In the genomic region with DNA sequence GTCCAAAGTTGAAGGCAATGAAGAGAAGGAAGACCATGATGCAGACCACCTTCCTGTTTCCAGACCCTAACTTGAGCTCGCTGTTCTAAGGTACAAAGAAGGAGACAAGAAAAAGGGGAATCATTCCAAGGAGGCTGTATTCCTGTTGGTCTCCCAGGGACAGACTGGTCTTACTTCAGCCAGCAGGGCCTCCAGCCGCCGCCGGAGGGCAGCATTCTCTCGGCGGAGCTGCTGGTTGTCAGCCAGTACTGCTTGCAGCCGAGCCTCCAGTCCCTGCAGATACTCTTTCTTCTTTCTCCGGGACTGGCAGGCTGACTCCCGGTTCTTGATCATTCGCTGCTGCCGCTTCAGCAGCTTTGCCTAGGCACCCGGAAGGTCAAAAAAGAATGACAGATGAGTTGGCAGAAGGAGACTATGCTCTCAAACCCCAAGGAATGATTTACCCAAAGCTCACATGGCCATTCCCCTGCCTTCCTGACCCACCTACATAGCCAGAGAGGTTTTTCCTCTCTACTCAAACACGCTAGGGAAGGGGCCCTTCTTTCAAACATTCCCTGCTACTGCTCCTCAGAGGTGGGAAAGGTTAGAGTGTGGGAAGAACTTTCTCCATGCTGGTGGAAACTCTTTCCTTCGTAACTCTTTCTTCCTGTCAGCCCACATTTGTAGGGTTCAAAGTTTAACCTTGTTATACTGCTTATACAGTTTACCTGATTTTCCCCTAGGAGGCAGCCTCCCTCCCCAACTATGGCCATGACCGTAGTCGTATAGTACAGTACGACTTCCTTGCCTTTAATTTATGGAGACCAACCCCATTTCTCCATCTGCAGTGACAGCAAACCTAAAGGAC, we compare ENCODE assay signal across 8 cellular contexts. TPM values are rescaled to one million over a fixed set of nuclear protein-coding genes. Genes with fewer than 3 reads are reported as not detected.
A peak's percentile ranks its signal among the peaks of the same experiment; 100 is the strongest.
DNase-seq lines count a peak whose midpoint lies in the region; ATAC-seq lines count a peak whose summit lies in the region.

No MANE protein-coding gene starts in this region.

- H3K27ac Mint-ChIP-seq in activated naive CD4-positive, alpha-beta T cell treated with anti-CD3 and anti-CD28 coated beads for 36 hours: peak overlapping the region; percentile 13

- H3K27ac ChIP-seq in substantia nigra (ENCODE audit: low read depth, low read length, poor library complexity, severe bottlenecking): peak overlapping the region; percentile 58

- H3K4me3 Mint-ChIP-seq in activated naive CD4-positive, alpha-beta T cell treated with anti-CD3 and anti-CD28 coated beads for 36 hours: no peak overlapping the region

- CTCF ChIA-PET in activated naive CD4-positive, alpha-beta T cell treated with anti-CD3 and anti-CD28 coated beads for 36 hours (lab: Charles Lee): interaction anchor here (0.6 to 3.2 kb wide), 12 partner anchors 10 to 287 kb away, joined by 3 to 25 read pairs (median 3); partner anchors contain the start of genes ATF6B, FKBPL and GPSM3

- ATAC-seq in GM21825 (IDR thresholded peaks at IDR 0.05; ENCODE audit: unreplicated experiment): no peak

- intact Hi-C loops in activated naive CD4-positive, alpha-beta T cell treated with anti-CD3 and anti-CD28 coated beads for 36 hours (cut with micrococcal nuclease): loop anchor here (1.0 kb wide), 2 partner anchors 35 to 76 kb away; partner anchors contain the start of gene PPT2

- H3K27me3 Mint-ChIP-seq in activated naive CD4-positive, alpha-beta T cell treated with anti-CD3 and anti-CD28 coated beads for 36 hours (ENCODE audit: low read depth): no peaks in the 10 kb centered on the region

- peaks cover 25% of the 10 kb centered on the region for H3K36me3 Mint-ChIP-seq in activated naive CD4-positive, alpha-beta T cell treated with anti-CD3 and anti-CD28 coated beads for 36 hours (ENCODE audit: low read depth)

- H3K9me3 Mint-ChIP-seq in activated naive CD4-positive, alpha-beta T cell treated with anti-CD3 and anti-CD28 coated beads for 36 hours: no peaks in the 10 kb centered on the region

- peaks cover 10% of the 10 kb centered on the region for H3K4me1 Mint-ChIP-seq in activated naive CD4-positive, alpha-beta T cell treated with anti-CD3 and anti-CD28 coated beads for 36 hours (ENCODE audit: low read depth)

- DNase-seq in ELF-1 (ENCODE audit: low read depth, low spot score) (peak; percentile 87), MV-4-11 (lab: John Stamatoyannopoulos, UW) (peak; percentile 62), SKM-1 (lab: John Stamatoyannopoulos, UW; ENCODE audit: unreplicated experiment) (peak; percentile 45), foreskin melanocyte (peak; percentile 65), nucleus accumbens (lab: John Stamatoyannopoulos, UW) (peak; percentile 14 to 92 (median 70)), substantia nigra (lab: John Stamatoyannopoulos, UW) (peak; percentile 13 to 94 (median 79))
- DNase-seq in activated naive CD4-positive, alpha-beta T cell treated with anti-CD3 and anti-CD28 coated beads for 36 hours: peak; percentile 82

RNA-seq across cellular contexts. Expression of gene ATF6B, which starts 9.0 kb away (rescaled TPM):
- 10 to 100 TPM; 68.2 to 69.4 TPM for total RNA-seq in activated naive CD4-positive, alpha-beta T cell treated with anti-CD3 and anti-CD28 coated beads for 36 hours

RNA-seq across cellular contexts. Expression of gene TNXB, which starts 9.9 kb away (rescaled TPM):
- total RNA-seq in activated naive CD4-positive, alpha-beta T cell treated with anti-CD3 and anti-CD28 coated beads for 36 hours: 1 to 10 TPM; 2.9 to 4.8 TPM

RNA-seq across cellular contexts. Expression of gene FKBPL, which starts 11.1 kb away (rescaled TPM):
- 1 to 10 TPM; 6.0 to 6.2 TPM for total RNA-seq in activated naive CD4-positive, alpha-beta T cell treated with anti-CD3 and anti-CD28 coated beads for 36 hours

RNA-seq across cellular contexts. Expression of gene PRRT1, which starts 32.7 kb away (rescaled TPM):
- total RNA-seq in activated naive CD4-positive, alpha-beta T cell treated with anti-CD3 and anti-CD28 coated beads for 36 hours: 1 to 10 TPM; 1.1 TPM

RNA-seq across cellular contexts. Expression of gene PPT2, which starts 34.9 kb away (rescaled TPM):
- total RNA-seq in activated naive CD4-positive, alpha-beta T cell treated with anti-CD3 and anti-CD28 coated beads for 36 hours: 10 to 100 TPM; 13.2 to 14.8 TPM
